In genomic region chr5:23013395-23013994, GRCh38 we compare ENCODE assay signal across 1 cellular context.
TF ChIP-seq lines count a peak whose summit lies in the region.

No MANE protein-coding gene starts in this region.

TF ChIP-seq in HepG2, 621 proteins besides CTCF, POLR2A, EP300 and RAD21 (continued from another document):
- TF ChIP-seq PAXIP1 (CRISPR knock-in tag; conservative IDR thresholded peaks at IDR 0.05) (no peak), HMG20B (CRISPR knock-in tag; conservative IDR thresholded peaks at IDR 0.05) (no peak), ZNF460 (CRISPR knock-in tag; IDR thresholded peaks at IDR 0.05; ENCODE audit: borderline replicate concordance) (no peak), MTF1 (CRISPR knock-in tag; IDR thresholded peaks at IDR 0.05) (no peak), GATA4 (IDR thresholded peaks at IDR 0.05; ENCODE audit: borderline replicate concordance, low read depth) (no peak), ZNF329 (CRISPR knock-in tag; IDR thresholded peaks at IDR 0.05; ENCODE audit: low read depth) (no peak), NPAS2 (CRISPR knock-in tag; IDR thresholded peaks at IDR 0.05; ENCODE audit: borderline replicate concordance) (no peak)
